11 cellular contexts compared by ENCODE assay signal in the genomic region with DNA sequence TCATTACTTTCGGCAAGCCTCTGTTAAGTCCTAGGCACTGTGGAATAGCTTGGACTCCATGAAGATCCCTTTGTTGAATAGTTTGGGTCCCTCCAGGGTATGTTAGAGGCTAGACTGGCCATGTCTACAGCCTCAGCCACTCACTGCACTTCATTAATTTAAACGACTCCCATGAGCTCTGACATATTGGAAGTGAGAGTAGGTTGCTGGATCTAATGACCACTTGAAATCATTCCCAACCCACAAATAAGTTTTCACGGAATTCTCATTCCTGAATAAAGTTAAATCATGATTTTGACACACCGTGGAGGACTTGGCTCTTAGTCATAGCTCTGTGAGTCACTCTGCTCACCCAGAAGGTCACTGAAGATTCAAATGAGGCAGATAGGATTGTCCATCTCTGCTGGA. TPM values are rescaled to one million over a fixed set of nuclear protein-coding genes. Genes with fewer than 3 reads are reported as not detected.
DNase-seq lines count a peak whose midpoint lies in the region; ATAC-seq and TF ChIP-seq lines count a peak whose summit lies in the region.
"Had no signal": no experiment of that assay in that cellular context is flagged by ENCODE, and none has a peak within 500 bp of the region (broad histone marks: within the 10 kb centered on the region; RNA-seq: fewer than 3 reads in every experiment).

No MANE protein-coding gene starts in this region.

- TF ChIP-seq CTCF in fibroblast of lung (conservative IDR thresholded peaks at IDR 0.05 in 1 of 2, IDR thresholded peaks at IDR 0.05 in 1 of 2; ENCODE audit: low read depth in 1 of 2, low read length in 2 of 2): no peak

- H3K27me3 ChIP-seq in fibroblast of lung (ENCODE audit: control insufficient read depth, insufficient read depth, low read length): no peaks in the 10 kb centered on the region
- H3K27me3 ChIP-seq in skeletal muscle satellite cell (ENCODE audit: control insufficient read depth, insufficient read depth, low read length): no peaks in the 10 kb centered on the region
- H3K27me3 ChIP-seq: right lobe of liver had no signal

- H3K4me2 ChIP-seq in fibroblast of lung (ENCODE audit: extremely low read depth, insufficient read depth, low read length): peak overlapping the region; percentile 13
- H3K4me2 ChIP-seq in skeletal muscle satellite cell (ENCODE audit: low read length): peak overlapping the region; percentile 62

- H3K79me2 ChIP-seq in fibroblast of lung (ENCODE audit: control insufficient read depth, insufficient read depth, low read length): no peaks in the 10 kb centered on the region

- H3K9me3 ChIP-seq in fibroblast of lung (ENCODE audit: control insufficient read depth, insufficient read depth, low read depth, low read length) (no peaks in the 10 kb centered on the region), skeletal muscle satellite cell (replicated peaks; ENCODE audit: low read length) (no peaks in the 10 kb centered on the region)
- H3K9me3 ChIP-seq: right lobe of liver had no signal

- no peak overlapping the region for H2AFZ ChIP-seq in fibroblast of lung (ENCODE audit: low read length)

- no peak overlapping the region for H3K4me3 ChIP-seq in fibroblast of lung (replicated peaks in 1 of 4; ENCODE audit: control extremely low read depth in 1 of 4, insufficient read depth in 1 of 4, low read depth in 3 of 4, low read length in 4 of 4)
- H3K4me3 ChIP-seq in skeletal muscle satellite cell (ENCODE audit: low read length): peak overlapping the region; percentile 44
- H3K4me3 ChIP-seq: right lobe of liver had no signal

- H3K4me1 ChIP-seq in fibroblast of lung (ENCODE audit: control insufficient read depth, extremely low read depth, insufficient read depth, low read length) (peaks cover 45% of the 10 kb centered on the region), skeletal muscle satellite cell (ENCODE audit: control insufficient read depth, insufficient read depth, low read length) (peaks cover 62% of the 10 kb centered on the region)
- H3K4me1 ChIP-seq: right lobe of liver had no signal

- no peaks in the 10 kb centered on the region for H3K36me3 ChIP-seq in fibroblast of lung (ENCODE audit: control insufficient read depth, insufficient read depth, low read length)
- H3K36me3 ChIP-seq in skeletal muscle satellite cell (ENCODE audit: insufficient read depth, low read length): no peaks in the 10 kb centered on the region
- H3K36me3 ChIP-seq: right lobe of liver had no signal

- ATAC-seq in SK-N-SH treated with all-trans-retinoic acid at 6 μM for 48 hours (peak; percentile 61), GM18502 (IDR thresholded peaks at IDR 0.05; ENCODE audit: poor library complexity, unreplicated experiment) (no peak), GM19328 (IDR thresholded peaks at IDR 0.05; ENCODE audit: unreplicated experiment) (no peak), HG02852 (IDR thresholded peaks at IDR 0.05; ENCODE audit: unreplicated experiment) (no peak)

- no peak overlapping the region for H3K9ac ChIP-seq in fibroblast of lung (ENCODE audit: insufficient read depth, low read length)
- H3K9ac ChIP-seq in skeletal muscle satellite cell (ENCODE audit: low read depth, low read length): peak overlapping the region; percentile 66

- no peaks in the 10 kb centered on the region for H4K20me1 ChIP-seq in fibroblast of lung (ENCODE audit: control insufficient read depth, extremely low read depth, insufficient read depth, low read length)

- H3K27ac ChIP-seq in fibroblast of lung (ENCODE audit: insufficient read depth, low read length): peak overlapping the region; percentile 81
- H3K27ac ChIP-seq: right lobe of liver had no signal

- DNase-seq in EL (peak; percentile 91), fibroblast of lung (ENCODE audit: low read depth in 2 of 2) (peak; percentile 77 to 97), NCI-H187 treated with DMSO at 0.1 percent for 48 hours (lab: John Stamatoyannopoulos, UW) (no peak)
- DNase-seq: activated CD4-positive, alpha-beta T cell treated with anti-CD3 and anti-CD28 coated beads, Interleukin-2, amount 10 ng/mL, durations not matched to agents 7 days and 5 days; activated gamma-delta T cell; right lobe of liver had no signal

TF ChIP-seq in SK-N-SH treated with all-trans-retinoic acid at 6 μM for 48 hours, 23 proteins besides CTCF, POLR2A, EP300 and RAD21:
- TF ChIP-seq PATZ1 (CRISPR knock-in tag; IDR thresholded peaks at IDR 0.05; ENCODE audit: borderline replicate concordance) (no peak), TOX (CRISPR knock-in tag; IDR thresholded peaks at IDR 0.05; ENCODE audit: borderline replicate concordance) (peak; percentile 73), ZNF565 (CRISPR knock-in tag; conservative IDR thresholded peaks at IDR 0.05; ENCODE audit: low read depth) (no peak), CSRNP3 (CRISPR knock-in tag; IDR thresholded peaks at IDR 0.05) (no peak), ZNF70 (CRISPR knock-in tag; IDR thresholded peaks at IDR 0.05) (no peak), ZFP30 (CRISPR knock-in tag; IDR thresholded peaks at IDR 0.05) (no peak), ISL1 (CRISPR knock-in tag; IDR thresholded peaks at IDR 0.05) (0 out of 2 replicates have a peak, but pooled peaks have one; percentile 19), ARNTL (CRISPR knock-in tag; IDR thresholded peaks at IDR 0.05; ENCODE audit: borderline replicate concordance, low read depth) (no peak), ZC3H10 (CRISPR knock-in tag; IDR thresholded peaks at IDR 0.05) (0 out of 2 replicates have a peak, but pooled peaks have one; percentile 48)

RNA-seq across cellular contexts. Expression of gene APPL2, which starts 21.4 kb away (rescaled TPM):
- total RNA-seq in fibroblast of lung: 43.9 and 53.8 TPM in 2 replicates
- 68.0 and 74.3 TPM in 2 replicates for polyA plus RNA-seq in fibroblast of lung
- polyA plus RNA-seq in fibroblast of lung (2012): 36.1 and 36.3 TPM in 2 replicates
- polyA minus RNA-seq in fibroblast of lung (ENCODE audit: low replicate concordance): 9.2 and 11.7 TPM in 2 replicates
- 26.9 and 36.5 TPM in 2 replicates for total RNA-seq in skeletal muscle satellite cell (2012; rRNA removed)
